ENCODE assay signal across 17 cellular contexts in the genomic region with DNA sequence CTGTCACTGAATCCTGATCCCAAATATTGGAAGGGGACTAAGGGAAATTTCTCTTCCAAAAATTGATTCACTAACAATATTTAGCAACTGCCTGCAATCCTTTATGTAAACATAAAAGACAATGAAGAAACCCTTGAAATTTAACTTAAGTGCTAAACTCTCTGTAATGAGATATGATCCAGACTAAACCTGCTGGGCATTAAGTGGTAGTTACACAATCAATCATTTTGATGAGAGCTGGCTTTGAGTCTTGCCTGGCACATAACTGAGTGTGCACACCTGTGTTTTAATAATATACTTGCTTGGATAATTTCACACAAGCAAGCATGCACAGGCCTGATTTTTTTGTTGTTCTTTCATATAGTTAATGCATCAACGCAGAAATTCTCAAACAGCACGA. TPM values are rescaled to one million over a fixed set of nuclear protein-coding genes. Genes with fewer than 3 reads are reported as not detected.
DNase-seq lines count a peak whose midpoint lies in the region; ATAC-seq and TF ChIP-seq lines count a peak whose summit lies in the region.
"Had no signal": no experiment of that assay in that cellular context is flagged by ENCODE, and none has a peak within 500 bp of the region (broad histone marks: within the 10 kb centered on the region; RNA-seq: fewer than 3 reads in every experiment).

No MANE protein-coding gene starts in this region.

- H3K36me3 ChIP-seq in heart right ventricle (no peaks in the 10 kb centered on the region), SJCRH30 (no peaks in the 10 kb centered on the region)

- no peak for TF ChIP-seq CTCF in heart right ventricle (IDR thresholded peaks at IDR 0.05)

- DNase-seq in DMS53 treated with DMSO at 0.1 percent for 48 hours (lab: John Stamatoyannopoulos, UW; ENCODE audit: unreplicated experiment) (peak; percentile 3), NCI-H1436 treated with DMSO at 0.1 percent for 48 hours (lab: John Stamatoyannopoulos, UW) (peak; percentile 86), NCI-H2196 treated with DMSO at 0.1 percent for 48 hours (lab: John Stamatoyannopoulos, UW; ENCODE audit: unreplicated experiment) (peak; percentile 46), SHP77 (lab: John Stamatoyannopoulos, UW) (peak; percentile 41 to 58), HuH-7.5 (ENCODE audit: low spot score) (no peak), heart right ventricle (no peak), SJCRH30 (no peak)
- no peak for DNase-seq in stimulated activated naive CD8-positive, alpha-beta T cell treated with anti-CD3 and anti-CD28 coated beads, Interleukin-15, Interleukin-2, amounts not matched to agents 100 U/mL and 50 U/mL, for 24 hours
- DNase-seq: activated CD8-positive, alpha-beta T cell treated with anti-CD3 and anti-CD28 coated beads for 36 hours; activated T-cell treated with anti-CD3 and anti-CD28 coated beads, Interleukin-2, amount 50 U/mL, for 72 hours; NCI-H1694 treated with DMSO at 0.1 percent for 48 hours; occipital lobe; right cardiac atrium; stimulated activated naive CD4-positive, alpha-beta T cell treated with Interleukin-2 at 50 U/mL for 16 hours had no signal

- H3K4me1 ChIP-seq in heart right ventricle: no peaks in the 10 kb centered on the region
- H3K4me1 ChIP-seq in SJCRH30: no peaks in the 10 kb centered on the region

- no peak overlapping the region for H3K27ac ChIP-seq in heart right ventricle
- H3K27ac ChIP-seq in SJCRH30: no peak overlapping the region

- H3K9me3 ChIP-seq in heart right ventricle (peaks cover 0 to 2% (median 0%) of the 10 kb centered on the region in 11 donors), SJCRH30 (replicated peaks) (no peaks in the 10 kb centered on the region)

- no peak for ATAC-seq in stimulated activated naive CD8-positive, alpha-beta T cell treated with anti-CD3 and anti-CD28 coated beads, Interleukin-15, Interleukin-2, amounts not matched to agents 100 U/mL and 50 U/mL, for 24 hours
- no peak for ATAC-seq in heart right ventricle
- ATAC-seq: activated CD8-positive, alpha-beta T cell treated with anti-CD3 and anti-CD28 coated beads for 36 hours; activated T-cell treated with anti-CD3 and anti-CD28 coated beads, Interleukin-2, amount 50 U/mL, for 72 hours; HCT116; right cardiac atrium; WTC11 had no signal

- no peak overlapping the region for H3K4me3 ChIP-seq in heart right ventricle
- H3K4me3 ChIP-seq in SJCRH30: no peak overlapping the region
- H3K4me3 ChIP-seq: lung had no signal

- WGBS in heart right ventricle, 2 donors: 99% methylated on average over 2 of the region's 2 CpGs

- intact Hi-C loops in heart right ventricle (cut with DNase I): no loop called here

- H3K27me3 ChIP-seq in heart right ventricle (no peaks in the 10 kb centered on the region), SJCRH30 (no peaks in the 10 kb centered on the region)

RNA-seq across cellular contexts. Expression of a gene that starts 9.8 kb away (rescaled TPM):
- 10 to 100 TPM in 2 of 10 donors, 1 to 10 TPM in 8; 6.5 to 10.6 (median 8.4) TPM for total RNA-seq in heart right ventricle
- polyA plus RNA-seq in heart right ventricle: 1 to 10 TPM; 2.0 to 3.6 TPM
- 8.9 and 9.5 TPM in 2 replicates for total RNA-seq in SJCRH30 (2014; rRNA removed; shearing (Covaris generic))

Comparison
In these comparisons a context has a peak if more than half of its experiments do, and no peak if none do; other contexts are left out.
1. DNase-seq: peak in DMS53 treated with DMSO at 0.1 percent for 48 hours (single experiment), NCI-H1436 treated with DMSO at 0.1 percent for 48 hours (single experiment), NCI-H2196 treated with DMSO at 0.1 percent for 48 hours (single experiment) and SHP77 (2 of 2); none in stimulated activated naive CD8-positive, alpha-beta T cell treated with anti-CD3 and anti-CD28 coated beads, Interleukin-15, Interleukin-2, amounts not matched to agents 100 U/mL and 50 U/mL, for 24 hours (single experiment), HuH-7.5 (single experiment), heart right ventricle (0 of 2) and SJCRH30 (0 of 2).